ENCODE assay signal across 10 cellular contexts in genomic region chr7:154698726-154699291, GRCh38.
DNase-seq lines count a peak whose midpoint lies in the region; TF ChIP-seq lines count a peak whose summit lies in the region.
"Had no signal": no experiment of that assay in that cellular context is flagged by ENCODE, and none has a peak within 500 bp of the region (broad histone marks: within the 10 kb centered on the region; RNA-seq: fewer than 3 reads in every experiment).

No MANE protein-coding gene starts in this region.

- H4K20me1 ChIP-seq in KMS-11 (ENCODE audit: insufficient read depth) = no peaks in the 10 kb centered on the region

- H4K8ac ChIP-seq in neuronal stem cell (ENCODE audit: low read depth, low read length) = no peak overlapping the region

- no peak overlapping the region for H3K4me2 ChIP-seq in KMS-11
- no peak overlapping the region for H3K4me2 ChIP-seq in neuronal stem cell (ENCODE audit: insufficient read depth, low read length, poor library complexity, severe bottlenecking)

- DNase-seq in brain microvascular endothelial cell (no peak), neuronal stem cell (ENCODE audit: low spot score) (peak; percentile 3), immature natural killer cell (no peak), RKO (ENCODE audit: low spot score) (no peak)
- DNase-seq in activated T-helper 2 cell treated with anti-CD3 and anti-CD28 coated beads, Interferon-gamma antibody, Interleukin-2, Interleukin-4, amounts not matched to agents 10 μg/mL and 5 μg/mL and 100 μg/mL, durations not matched to agents 14 hours and 24 hours and 36 hours (ENCODE audit: low spot score) = no peak
- DNase-seq: activated naive CD4-positive, alpha-beta T cell treated with anti-CD3 and anti-CD28 coated beads, Interleukin-2, amount 10 ng/mL, durations not matched to agents 7 days and 5 days; GF-D8; naive thymus-derived CD4-positive, alpha-beta T cell had no signal

- H3K27ac ChIP-seq in KMS-11 = no peak overlapping the region
- H3K27ac ChIP-seq in brain microvascular endothelial cell = no peak overlapping the region
- H3K27ac ChIP-seq in neuronal stem cell (replicated peaks; ENCODE audit: low read length) = no peak overlapping the region

- no peak overlapping the region for H3K27ac Mint-ChIP-seq in activated T-helper 2 cell treated with anti-CD3 and anti-CD28 coated beads, Interferon-gamma antibody, Interleukin-2, Interleukin-4, amounts not matched to agents 10 μg/mL and 5 μg/mL and 100 μg/mL, durations not matched to agents 14 hours and 24 hours and 36 hours
- H3K27ac Mint-ChIP-seq in immature natural killer cell = no peak overlapping the region
- H3K27ac Mint-ChIP-seq: activated naive CD4-positive, alpha-beta T cell treated with anti-CD3 and anti-CD28 coated beads, Interleukin-2, amount 10 ng/mL, durations not matched to agents 7 days and 5 days; naive thymus-derived CD4-positive, alpha-beta T cell had no signal

- H3K36me3 Mint-ChIP-seq in activated T-helper 2 cell treated with anti-CD3 and anti-CD28 coated beads, Interferon-gamma antibody, Interleukin-2, Interleukin-4, amounts not matched to agents 10 μg/mL and 5 μg/mL and 100 μg/mL, durations not matched to agents 14 hours and 24 hours and 36 hours (ENCODE audit: low read depth) = no peaks in the 10 kb centered on the region
- H3K36me3 Mint-ChIP-seq in immature natural killer cell = peaks cover 0 to 3% (median 0%) of the 10 kb centered on the region in 3 donors
- H3K36me3 Mint-ChIP-seq: activated naive CD4-positive, alpha-beta T cell treated with anti-CD3 and anti-CD28 coated beads, Interleukin-2, amount 10 ng/mL, durations not matched to agents 7 days and 5 days; naive thymus-derived CD4-positive, alpha-beta T cell had no signal

- no peak overlapping the region for H3K4ac ChIP-seq in neuronal stem cell (ENCODE audit: low read length)

- no peaks in the 10 kb centered on the region for H3K79me1 ChIP-seq in neuronal stem cell (ENCODE audit: low read depth, low read length)

- TF ChIP-seq CTCF in GM12874 (IDR thresholded peaks at IDR 0.05; ENCODE audit: insufficient read depth, low read depth, low read length) = peak; percentile 53
- peak; percentile 49; the same call in 1 of the 2 replicates for TF ChIP-seq CTCF in KMS-11 (conservative IDR thresholded peaks at IDR 0.05; ENCODE audit: low read depth, low read length)
- peak; percentile 3 for TF ChIP-seq CTCF in brain microvascular endothelial cell (IDR thresholded peaks at IDR 0.05; ENCODE audit: low read depth, low read length, missing control alignments)

- H2AK5ac ChIP-seq in neuronal stem cell (ENCODE audit: low read depth, low read length) = no peak overlapping the region

- no peak overlapping the region for H3K23ac ChIP-seq in neuronal stem cell (ENCODE audit: low read depth, low read length, poor library complexity)

- no peak overlapping the region for H3K14ac ChIP-seq in neuronal stem cell (ENCODE audit: low read length)

- H3K4me1 ChIP-seq in KMS-11 (ENCODE audit: low read depth, poor library complexity, severe bottlenecking) = no peaks in the 10 kb centered on the region
- no peaks in the 10 kb centered on the region for H3K4me1 ChIP-seq in neuronal stem cell (ENCODE audit: control insufficient read depth in 2 of 2, insufficient read depth in 1 of 2, low read depth in 1 of 2, low read length in 2 of 2)

- no CpG with 5 or more reads among the region's 13 CpGs for WGBS in neuronal stem cell (ENCODE audit: extremely low coverage in 2 of 2, insufficient read length in 2 of 2, insufficient replicate concordance in 1 of 2), 2 donors

- H2BK120ac ChIP-seq in neuronal stem cell (ENCODE audit: low read depth, low read length) = no peak overlapping the region

- H3K4me3 Mint-ChIP-seq in activated T-helper 2 cell treated with anti-CD3 and anti-CD28 coated beads, Interferon-gamma antibody, Interleukin-2, Interleukin-4, amounts not matched to agents 10 μg/mL and 5 μg/mL and 100 μg/mL, durations not matched to agents 14 hours and 24 hours and 36 hours (ENCODE audit: low read depth) = no peak overlapping the region
- no peak overlapping the region for H3K4me3 Mint-ChIP-seq in immature natural killer cell
- H3K4me3 Mint-ChIP-seq: activated naive CD4-positive, alpha-beta T cell treated with anti-CD3 and anti-CD28 coated beads, Interleukin-2, amount 10 ng/mL, durations not matched to agents 7 days and 5 days; naive thymus-derived CD4-positive, alpha-beta T cell had no signal

- no peak overlapping the region for H2AFZ ChIP-seq in KMS-11 (ENCODE audit: low read depth)
- H2AFZ ChIP-seq in neuronal stem cell (ENCODE audit: low read length) = peak overlapping the region; percentile 45

- no peak overlapping the region for H4K91ac ChIP-seq in neuronal stem cell (ENCODE audit: low read depth, low read length, poor library complexity)

- no peaks in the 10 kb centered on the region for H3K4me1 Mint-ChIP-seq in activated T-helper 2 cell treated with anti-CD3 and anti-CD28 coated beads, Interferon-gamma antibody, Interleukin-2, Interleukin-4, amounts not matched to agents 10 μg/mL and 5 μg/mL and 100 μg/mL, durations not matched to agents 14 hours and 24 hours and 36 hours (ENCODE audit: low read depth)
- no peaks in the 10 kb centered on the region for H3K4me1 Mint-ChIP-seq in immature natural killer cell
- H3K4me1 Mint-ChIP-seq: activated naive CD4-positive, alpha-beta T cell treated with anti-CD3 and anti-CD28 coated beads, Interleukin-2, amount 10 ng/mL, durations not matched to agents 7 days and 5 days; naive thymus-derived CD4-positive, alpha-beta T cell had no signal

- in situ Hi-C loops in brain microvascular endothelial cell (cut with HindIII; ENCODE audit: low pct_ligation_motif_present, low sequenced_read_pairs) = no loop called here

- H3K9me3 Mint-ChIP-seq in activated T-helper 2 cell treated with anti-CD3 and anti-CD28 coated beads, Interferon-gamma antibody, Interleukin-2, Interleukin-4, amounts not matched to agents 10 μg/mL and 5 μg/mL and 100 μg/mL, durations not matched to agents 14 hours and 24 hours and 36 hours = peaks cover 1% of the 10 kb centered on the region
- H3K9me3 Mint-ChIP-seq in immature natural killer cell = peaks cover 0 to 26% (median 3%) of the 10 kb centered on the region in 6 donors

- no peak overlapping the region for H2BK12ac ChIP-seq in neuronal stem cell (ENCODE audit: low read length)

- no peaks in the 10 kb centered on the region for H3K79me2 ChIP-seq in KMS-11 (ENCODE audit: insufficient read depth, low read depth)

- no peak overlapping the region for H2BK15ac ChIP-seq in neuronal stem cell (ENCODE audit: low read length)

- H3K27me3 ChIP-seq in KMS-11 (ENCODE audit: insufficient read depth, low read depth) = no peaks in the 10 kb centered on the region
- no peaks in the 10 kb centered on the region for H3K27me3 ChIP-seq in brain microvascular endothelial cell (replicated peaks)
- H3K27me3 ChIP-seq in neuronal stem cell (ENCODE audit: control insufficient read depth in 3 of 3, insufficient read depth in 3 of 3, low read depth in 1 of 3, low read length in 3 of 3) = no peaks in the 10 kb centered on the region

- H3K36me3 ChIP-seq in KMS-11 (ENCODE audit: insufficient read depth) (no peaks in the 10 kb centered on the region), brain microvascular endothelial cell (replicated peaks) (no peaks in the 10 kb centered on the region), neuronal stem cell (replicated peaks in 1 of 2; ENCODE audit: control insufficient read depth in 2 of 2, insufficient read depth in 2 of 2, low read length in 2 of 2) (no peaks in the 10 kb centered on the region)

- no peak overlapping the region for H2BK5ac ChIP-seq in neuronal stem cell (ENCODE audit: low read length)

- no peak overlapping the region for H3K4me3 ChIP-seq in KMS-11 (IDR thresholded peaks at IDR 0.05; ENCODE audit: insufficient read depth, low read depth, low read length)
- no peak overlapping the region for H3K4me3 ChIP-seq in brain microvascular endothelial cell (ENCODE audit: low read depth, low read length)
- H3K4me3 ChIP-seq in neuronal stem cell (ENCODE audit: low read length in 2 of 2) = no peak overlapping the region

- H3K27me3 Mint-ChIP-seq in activated T-helper 2 cell treated with anti-CD3 and anti-CD28 coated beads, Interferon-gamma antibody, Interleukin-2, Interleukin-4, amounts not matched to agents 10 μg/mL and 5 μg/mL and 100 μg/mL, durations not matched to agents 14 hours and 24 hours and 36 hours (ENCODE audit: low read depth) = no peaks in the 10 kb centered on the region
- H3K27me3 Mint-ChIP-seq in immature natural killer cell (ENCODE audit: low read depth in 3 of 3) = peaks cover 0 to 4% (median 3%) of the 10 kb centered on the region in 3 donors

- no peak overlapping the region for H3K9ac ChIP-seq in KMS-11
- no peak overlapping the region for H3K9ac ChIP-seq in neuronal stem cell (ENCODE audit: low read depth, low read length, poor library complexity)

- intact Hi-C loops in activated T-helper 2 cell treated with anti-CD3 and anti-CD28 coated beads, Interferon-gamma antibody, Interleukin-2, Interleukin-4, amounts not matched to agents 10 μg/mL and 5 μg/mL and 100 μg/mL, durations not matched to agents 14 hours and 24 hours and 36 hours (cut with micrococcal nuclease) = no loop called here

- H3K9me3 ChIP-seq in neuronal stem cell (replicated peaks in 1 of 2; ENCODE audit: control insufficient read depth in 2 of 2, insufficient read depth in 1 of 2, low read depth in 1 of 2, low read length in 2 of 2) = peaks cover 0 to 2% of the 10 kb centered on the region in 2 donors

- no peak overlapping the region for H3K18ac ChIP-seq in neuronal stem cell (ENCODE audit: low read length)

Comparison
In these comparisons a context has a peak if more than half of its experiments do, and no peak if none do; other contexts are left out.
1. CTCF ChIP-seq: peak in every context shown above with its lines; median percentile 53 in GM12874; 49 in KMS-11; 3 in brain microvascular endothelial cell.